In genomic region chr4:117134386-117134785, GRCh38 we compare ENCODE assay signal across 8 cellular contexts. TPM values are rescaled to one million over a fixed set of nuclear protein-coding genes. Genes with fewer than 3 reads are reported as not detected.
A peak's percentile ranks its signal among the peaks of the same experiment; 100 is the strongest.
DNase-seq lines count a peak whose midpoint lies in the region; ATAC-seq, FAIRE-seq and TF ChIP-seq lines count a peak whose summit lies in the region.

No MANE protein-coding gene starts in this region.

- H3K36me3 ChIP-seq in Caco-2 (ENCODE audit: control insufficient read depth, insufficient read depth, low read length) (no peaks in the 10 kb centered on the region), HCT116 (ENCODE audit: control insufficient read depth in 1 of 2, insufficient read depth in 2 of 2, low read length in 2 of 2) (no peaks in the 10 kb centered on the region)

- no peaks in the 10 kb centered on the region for H3K9me2 ChIP-seq in HCT116 (ENCODE audit: insufficient read depth)

- peak; percentile 51 for FAIRE-seq in endometrium (lab: Jason Lieb, UNC)

- no peaks in the 10 kb centered on the region for H4K20me1 ChIP-seq in HCT116 (ENCODE audit: insufficient read depth)

- no peak overlapping the region for H3K4me3 ChIP-seq in Caco-2 (ENCODE audit: low read depth, low read length)
- H3K4me3 ChIP-seq in HCT116 (replicated peaks in 1 of 2; ENCODE audit: low read depth in 1 of 2, low read length in 2 of 2), result 0 out of 4 replicates have a peak overlapping the region, but pooled peaks of 1 of the 2 experiments have one; percentile 4

- peak overlapping the region; percentile 51 for H3K4me2 ChIP-seq in HCT116 (ENCODE audit: low read length)

- H3K4me3 Mint-ChIP-seq in Caco-2 (ENCODE audit: unreplicated experiment) (no peak overlapping the region), CD14-positive monocyte (no peak overlapping the region)
- no peak overlapping the region for H3K4me3 Mint-ChIP-seq in activated CD8-positive, alpha-beta T cell treated with anti-CD3 and anti-CD28 coated beads for 36 hours

- H3K9me3 ChIP-seq in Caco-2 (no peaks in the 10 kb centered on the region), HCT116 (ENCODE audit: control insufficient read depth in 1 of 2, insufficient read depth in 1 of 2, low read depth in 1 of 2, low read length in 2 of 2) (no peaks in the 10 kb centered on the region)

- peak overlapping the region; percentile 98 for H2AFZ ChIP-seq in HCT116 (ENCODE audit: low read depth, low read length, poor library complexity, severe bottlenecking)

- H3K4me1 Mint-ChIP-seq in Caco-2 (ENCODE audit: low read depth, unreplicated experiment), result peaks cover 6% of the 10 kb centered on the region
- H3K4me1 Mint-ChIP-seq in activated CD8-positive, alpha-beta T cell treated with anti-CD3 and anti-CD28 coated beads for 36 hours (ENCODE audit: low read depth), result no peaks in the 10 kb centered on the region
- H3K4me1 Mint-ChIP-seq in CD14-positive monocyte, result no peaks in the 10 kb centered on the region

- BruUV-seq in Caco-2 (replicated peaks; lab: Mats Ljungman, UMichigan), result no TSS peak
- no TSS peak for BruUV-seq in HCT116 (replicated peaks; lab: Mats Ljungman, UMichigan)

- H3K27me3 Mint-ChIP-seq in Caco-2 (ENCODE audit: insufficient read depth, unreplicated experiment), result no peaks in the 10 kb centered on the region
- H3K27me3 Mint-ChIP-seq in activated CD8-positive, alpha-beta T cell treated with anti-CD3 and anti-CD28 coated beads for 36 hours, result no peaks in the 10 kb centered on the region
- peaks cover 0 to 2% (median 0%) of the 10 kb centered on the region in 3 donors for H3K27me3 Mint-ChIP-seq in CD14-positive monocyte (ENCODE audit: low read depth in 3 of 3)

- H3K27ac Mint-ChIP-seq in Caco-2 (ENCODE audit: unreplicated experiment) (no peak overlapping the region), CD14-positive monocyte (no peak overlapping the region)
- no peak overlapping the region for H3K27ac Mint-ChIP-seq in activated CD8-positive, alpha-beta T cell treated with anti-CD3 and anti-CD28 coated beads for 36 hours

- H3K9me3 Mint-ChIP-seq in Caco-2 (ENCODE audit: unreplicated experiment) (peaks cover 9% of the 10 kb centered on the region), CD14-positive monocyte (peaks cover 0 to 3% (median 0%) of the 10 kb centered on the region in 7 donors)
- H3K9me3 Mint-ChIP-seq in activated CD8-positive, alpha-beta T cell treated with anti-CD3 and anti-CD28 coated beads for 36 hours, result peaks cover 9% of the 10 kb centered on the region

- POLR2A ChIA-PET in Caco-2 (lab: Charles Lee), result no interaction called here
- POLR2A ChIA-PET in HCT116 (lab: Charles Lee), result no interaction called here
- POLR2A ChIA-PET in activated CD8-positive, alpha-beta T cell treated with anti-CD3 and anti-CD28 coated beads for 36 hours (lab: Charles Lee), result no interaction called here

- H3K79me2 ChIP-seq in HCT116 (ENCODE audit: insufficient read depth, low read length), result no peaks in the 10 kb centered on the region

- intact Hi-C loops in Caco-2 (cut with micrococcal nuclease; ENCODE audit: unreplicated experiment), result loop anchor here (1.0 to 10.0 kb wide), 6 partner anchors 49 to 1140 kb away; partner anchors contain the start of genes NDST3 and TRAM1L1
- intact Hi-C loops in HCT116 (cut with micrococcal nuclease), result loop anchor here (1.0 to 10.0 kb wide), 7 partner anchors 426 to 1138 kb away; partner anchors contain the start of gene NDST3
- intact Hi-C loops in activated CD8-positive, alpha-beta T cell treated with anti-CD3 and anti-CD28 coated beads for 36 hours (cut with micrococcal nuclease), result no loop called here
- intact Hi-C loops in CD14-positive monocyte (cut with micrococcal nuclease), result no loop called here
- intact Hi-C loops in left colon (cut with DNase I, micrococcal nuclease), result no loop called here

- CTCF ChIA-PET in Caco-2 (lab: Charles Lee), result interaction anchor here (1.2 kb wide), 1 partner anchor 566 kb away, joined by 3 read pairs; no protein-coding TSS in a partner anchor
- CTCF ChIA-PET in HCT116 (lab: Charles Lee), result interaction anchor here (0.9 to 2.1 kb wide), 5 partner anchors 13 to 1136 kb away, joined by 3 to 12 read pairs (median 5); partner anchors contain the start of gene NDST3
- CTCF ChIA-PET in activated CD8-positive, alpha-beta T cell treated with anti-CD3 and anti-CD28 coated beads for 36 hours (lab: Charles Lee), result no interaction called here

- peak; percentile 91 for TF ChIP-seq RAD21 in HCT116 (IDR thresholded peaks at IDR 0.05; ENCODE audit: low read depth)

- no peak for TF ChIP-seq POLR2A in HCT116 (IDR thresholded peaks at IDR 0.05; ENCODE audit: borderline replicate concordance, extremely low read depth, insufficient read depth, insufficient read length)

- H3K27ac ChIP-seq in HCT116 (ENCODE audit: low read depth, low read length), result no peak overlapping the region

- H3K27me3 ChIP-seq in Caco-2 (replicated peaks; ENCODE audit: control insufficient read depth, insufficient read depth, low read length) (no peaks in the 10 kb centered on the region), HCT116 (ENCODE audit: insufficient read depth, low read length) (no peaks in the 10 kb centered on the region)

- ATAC-seq in HCT116 (peak; percentile 81), left colon (no peak)
- ATAC-seq in activated CD8-positive, alpha-beta T cell treated with anti-CD3 and anti-CD28 coated beads for 36 hours, result no peak

- DNase-seq in Caco-2 (peak in 1 of 2 experiments; percentile 29), HCT116 (ENCODE audit: low read depth, low spot score) (peak; percentile 67), OCI-M1 (lab: John Stamatoyannopoulos, UW) (peak; percentile 87), nucleus accumbens (lab: John Stamatoyannopoulos, UW) (peak in 35 of 56 donors; percentile 1 to 68 (median 14)), CD14-positive monocyte (ENCODE audit: low spot score) (no peak), left colon (no peak)
- DNase-seq in activated CD8-positive, alpha-beta T cell treated with anti-CD3 and anti-CD28 coated beads for 36 hours, result no peak

- RAD21 ChIA-PET in HCT116 (lab: Charles Lee; ENCODE audit: low non-redundant PET in 1 of 2, low total read pairs in 2 of 2, uncharacterized antibody in 2 of 2, unreplicated experiment in 2 of 2), result interaction anchor here (0.5 to 1.6 kb wide), 3 partner anchors 178 to 899 kb away, joined by 3 to 5 read pairs (median 3); partner anchors contain the start of gene NDST3 (in 1 of the 2)

- no peaks in the 10 kb centered on the region for H3K36me3 Mint-ChIP-seq in Caco-2 (ENCODE audit: insufficient read depth, unreplicated experiment)
- H3K36me3 Mint-ChIP-seq in activated CD8-positive, alpha-beta T cell treated with anti-CD3 and anti-CD28 coated beads for 36 hours (ENCODE audit: low read depth), result no peaks in the 10 kb centered on the region
- no peaks in the 10 kb centered on the region for H3K36me3 Mint-ChIP-seq in CD14-positive monocyte

- no peak overlapping the region for H3K9ac ChIP-seq in HCT116 (ENCODE audit: low read length)

- H3K4me1 ChIP-seq in Caco-2 (0 out of 2 replicates have a peak, but pooled peaks cover 5% of the 10 kb centered on the region), HCT116 (ENCODE audit: control insufficient read depth in 1 of 2, insufficient read depth in 2 of 2, low read length in 2 of 2) (peaks cover 0 to 25% of the 10 kb centered on the region in 2 experiments; a peak in 2 of 4 replicates)

- TF ChIP-seq CTCF in Caco-2 (IDR thresholded peaks at IDR 0.05; ENCODE audit: insufficient read depth in 1 of 2, low read depth in 1 of 2, low read length in 1 of 2, severe bottlenecking in 1 of 2, unreplicated experiment in 1 of 2) (peak; percentile 31 to 52), HCT116 (IDR thresholded peaks at IDR 0.05 in 2 of 3, conservative IDR thresholded peaks at IDR 0.05 in 1 of 3; ENCODE audit: borderline replicate concordance in 1 of 3, insufficient read depth in 1 of 3, low read depth in 2 of 3, low read length in 2 of 3) (peak; percentile 60 to 76 (median 73)), CD14-positive monocyte (IDR thresholded peaks at IDR 0.05) (no peak)
- TF ChIP-seq CTCF in activated CD8-positive, alpha-beta T cell treated with anti-CD3 and anti-CD28 coated beads for 36 hours (IDR thresholded peaks at IDR 0.05), result no peak

TF ChIP-seq in HCT116, 20 proteins besides CTCF, POLR2A, EP300 and RAD21:
- TF ChIP-seq FOSL1 (IDR thresholded peaks at IDR 0.05; ENCODE audit: low read depth) (no peak), SP1 (IDR thresholded peaks at IDR 0.05; ENCODE audit: low read depth) (peak; percentile 11; the same call in 1 of the 2 replicates)

RNA-seq across cellular contexts. Expression of gene TRAM1L1, which starts 49.0 kb away (rescaled TPM):
- total RNA-seq in Caco-2 (2022), result 0.16 and 0.48 TPM in 2 replicates
- not detected for total RNA-seq in HCT116 (2021; ENCODE audit: unreplicated experiment)
- not detected in 2 replicates for polyA plus RNA-seq in HCT116 (2012)
- total RNA-seq in activated CD8-positive, alpha-beta T cell treated with anti-CD3 and anti-CD28 coated beads for 36 hours, result not detected
- not detected for polyA plus RNA-seq in CD14-positive monocyte
- total RNA-seq in left colon, result under 1 TPM; 0.21 to 0.70 TPM

Comparison
In these comparisons a context has a peak if more than half of its experiments do, and no peak if none do; other contexts are left out.
1. DNase-seq: peak in HCT116 (single experiment), OCI-M1 (single experiment) and nucleus accumbens (35 of 56); none in activated CD8-positive, alpha-beta T cell treated with anti-CD3 and anti-CD28 coated beads for 36 hours (single experiment), CD14-positive monocyte (single experiment) and left colon (0 of 2).
2. CTCF ChIP-seq: peak in Caco-2 (2 of 2) and HCT116 (3 of 3); none in activated CD8-positive, alpha-beta T cell treated with anti-CD3 and anti-CD28 coated beads for 36 hours (single experiment) and CD14-positive monocyte (single experiment).
3. intact Hi-C loops: an anchor here in Caco-2 (1.0 to 10.0 kb wide) and HCT116 (1.0 to 10.0 kb wide); none called in activated CD8-positive, alpha-beta T cell treated with anti-CD3 and anti-CD28 coated beads for 36 hours, CD14-positive monocyte and left colon.